ENCODE assay signal across 8 cellular contexts in genomic region chr3:148992635-148993230, GRCh38. TPM values are rescaled to one million over a fixed set of nuclear protein-coding genes. Genes with fewer than 3 reads are reported as not detected.
A peak's percentile ranks its signal among the peaks of the same experiment; 100 is the strongest.
DNase-seq lines count a peak whose midpoint lies in the region; ATAC-seq and TF ChIP-seq lines count a peak whose summit lies in the region.

No MANE protein-coding gene starts in this region.

- H3K27me3 ChIP-seq in H7 (ENCODE audit: control insufficient read depth, insufficient read depth, low read length): peaks cover 7% of the 10 kb centered on the region

- peak overlapping the region in 5 of 21 experiments; percentile 83 to 95 (median 90) for H3K27ac ChIP-seq in skin epidermis

- POLR2A ChIA-PET in T-cell (lab: Charles Lee): no interaction called here

- H3K4me1 Mint-ChIP-seq in T-cell: peaks cover 29 to 47% (median 46%) of the 10 kb centered on the region in 3 donors

- H3K9me3 Mint-ChIP-seq in T-cell: no peaks in the 10 kb centered on the region

- H3K4me3 ChIP-seq in H7 (ENCODE audit: insufficient read depth, low read depth, low read length): no peak overlapping the region
- peak overlapping the region; percentile 82 for H3K4me3 ChIP-seq in fibroblast of villous mesenchyme (ENCODE audit: low read depth, low read length)
- H3K4me3 ChIP-seq in skin epidermis: peak overlapping the region in 4 of 7 experiments; percentile 64 to 91 (median 86)

- H3K27me3 Mint-ChIP-seq in T-cell: no peaks in the 10 kb centered on the region

- peak overlapping the region; percentile 74 to 79 (median 75) for H3K4me3 Mint-ChIP-seq in T-cell

- TF ChIP-seq CTCF in fibroblast of villous mesenchyme (IDR thresholded peaks at IDR 0.05; ENCODE audit: insufficient read depth, low read depth, low read length): no peak

- ATAC-seq in T-cell (replicated peaks in 1 of 4): no peak

- H3K27ac Mint-ChIP-seq in T-cell: peak overlapping the region; percentile 70 to 72

- H3K36me3 Mint-ChIP-seq in T-cell: peaks cover 21% of the 10 kb centered on the region

- H3K36me3 ChIP-seq in H7 (replicated peaks; ENCODE audit: control insufficient read depth, insufficient read depth, low read length): no peaks in the 10 kb centered on the region; the same call in 1 of the 2 replicates

- DNase-seq in H7 (peak; percentile 22), T-cell (no peak), fibroblast of villous mesenchyme (ENCODE audit: low read depth) (no peak), NCI-H146 (lab: John Stamatoyannopoulos, UW) (no peak), SHP77 (lab: John Stamatoyannopoulos, UW) (no peak), NOMO-1 treated with DMSO at 0.1 percent for 48 hours (lab: John Stamatoyannopoulos, UW; ENCODE audit: unreplicated experiment) (no peak)
- no peak for DNase-seq in activated CD8-positive, alpha-beta memory T cell treated with anti-CD3 and anti-CD28 coated beads, Interleukin-2, amount 50 U/mL, for 48 hours

- CTCF ChIA-PET in T-cell (lab: Charles Lee): interaction anchor here in 1 of 2 donors (0.9 to 1.4 kb wide), 2 partner anchors 8 to 16 kb away, joined by 3 to 8 read pairs; no protein-coding TSS in a partner anchor

RNA-seq across cellular contexts. Expression of gene GYG1, which starts 1.4 kb away (rescaled TPM):
- total RNA-seq in H7 (2014; rRNA removed; shearing (Covaris generic)): 24.5 and 34.2 TPM in 2 replicates
- 10 to 100 TPM; 16.3 to 30.4 (median 25.7) TPM for total RNA-seq in T-cell
- 33.2 and 43.6 TPM in 2 replicates for total RNA-seq in fibroblast of villous mesenchyme
